Comparison of ENCODE assay signal across 22 cellular contexts in the genomic region with DNA sequence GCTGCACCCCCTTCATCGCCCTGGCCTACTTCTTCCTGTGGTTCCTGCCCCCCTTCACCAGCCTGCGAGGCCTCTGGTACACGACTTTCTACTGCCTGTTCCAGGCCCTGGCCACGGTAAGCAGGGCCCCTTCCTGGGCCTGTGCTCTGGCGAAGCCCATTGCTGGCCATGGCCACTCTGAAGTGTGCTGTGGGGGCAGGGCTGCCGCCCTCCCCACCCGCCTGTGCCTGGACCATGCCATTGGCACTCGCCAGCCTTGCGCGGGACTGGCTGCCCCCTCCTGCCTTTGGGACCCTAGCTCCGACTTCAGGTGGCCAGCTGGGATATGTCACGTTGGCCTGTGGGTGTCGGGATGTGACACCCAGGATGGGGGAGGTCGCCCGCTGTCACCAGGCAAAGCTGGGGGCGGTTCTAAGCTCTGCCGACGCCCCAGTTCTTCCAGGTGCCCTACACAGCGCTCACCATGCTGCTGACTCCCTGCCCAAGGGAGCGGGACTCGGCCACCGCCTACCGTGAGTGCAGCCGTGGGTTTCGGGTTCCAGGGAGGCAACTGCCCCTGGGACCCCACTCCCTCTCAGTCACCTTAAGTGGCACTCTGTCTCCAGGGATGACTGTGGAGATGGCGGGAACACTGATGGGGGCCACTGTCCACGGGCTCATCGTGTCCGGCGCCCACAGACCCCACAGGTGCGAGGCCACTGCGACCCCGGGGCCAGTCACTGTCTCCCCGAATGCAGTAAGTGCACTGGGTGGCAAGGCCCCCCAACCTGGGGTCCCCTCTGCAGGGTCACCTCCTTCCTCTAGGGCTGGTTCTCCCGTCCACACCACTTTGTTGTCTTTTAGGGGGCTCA. TPM values are rescaled to one million over a fixed set of nuclear protein-coding genes. Genes with fewer than 3 reads are reported as not detected.
DNase-seq lines count a peak whose midpoint lies in the region; ATAC-seq, FAIRE-seq and TF ChIP-seq lines count a peak whose summit lies in the region.
"Had no signal": no experiment of that assay in that cellular context is flagged by ENCODE, and none has a peak within 500 bp of the region (broad histone marks: within the 10 kb centered on the region; RNA-seq: fewer than 3 reads in every experiment).

No MANE protein-coding gene starts in this region.

- H3K9me1 ChIP-seq in K562 (ENCODE audit: control insufficient read depth, insufficient read depth, low read length), result no peaks in the 10 kb centered on the region

- no peak overlapping the region for H3K9ac ChIP-seq in mammary epithelial cell (ENCODE audit: insufficient read depth, low read length)
- peak overlapping the region in 1 of 2 experiments; percentile 82; a peak in 3 of 4 replicates for H3K9ac ChIP-seq in K562 (ENCODE audit: insufficient read depth in 1 of 2, low read depth in 2 of 2, low read length in 2 of 2)

- H3K36me3 ChIP-seq in mammary epithelial cell (ENCODE audit: insufficient read depth, low read length), result no peaks in the 10 kb centered on the region
- H3K36me3 ChIP-seq in K562 (ENCODE audit: control insufficient read depth, insufficient read depth, low read length), result peaks cover 20% of the 10 kb centered on the region
- H3K36me3 ChIP-seq in mesodermal cell (ENCODE audit: control insufficient read depth, insufficient read depth, low read length), result no peaks in the 10 kb centered on the region
- no peaks in the 10 kb centered on the region for H3K36me3 ChIP-seq in ovary
- peaks cover 0 to under 1% (median under 1%) of the 10 kb centered on the region in 4 donors for H3K36me3 ChIP-seq in esophagus muscularis mucosa

- H3K4me3 ChIP-seq in mammary epithelial cell (replicated peaks in 1 of 3; ENCODE audit: insufficient read depth in 1 of 3, low read depth in 2 of 3, low read length in 3 of 3) (no peak overlapping the region), K562 (no peak overlapping the region), mesodermal cell (ENCODE audit: extremely low read depth, insufficient read depth, low read length, poor library complexity, severe bottlenecking) (no peak overlapping the region), ovary (no peak overlapping the region), esophagus muscularis mucosa (no peak overlapping the region)

- dilution Hi-C loops in mammary epithelial cell (cut with HindIII; ENCODE audit: low sequenced_read_pairs), result no loop called here

- no peak overlapping the region for H3K27ac ChIP-seq in mammary epithelial cell (ENCODE audit: insufficient read depth, low read depth, low read length)
- H3K27ac ChIP-seq in K562 (ENCODE audit: extremely low read depth, low read depth, low read length), result no peak overlapping the region
- H3K27ac ChIP-seq in mesodermal cell (ENCODE audit: low read depth, low read length, severe bottlenecking), result peak overlapping the region; percentile 81
- no peak overlapping the region for H3K27ac ChIP-seq in ovary
- no peak overlapping the region for H3K27ac ChIP-seq in esophagus muscularis mucosa (replicated peaks in 1 of 4)

- peaks cover 34% of the 10 kb centered on the region for H3K4me1 ChIP-seq in mammary epithelial cell (ENCODE audit: insufficient read depth, low read length)
- H3K4me1 ChIP-seq in K562 (replicated peaks in 1 of 2; ENCODE audit: control insufficient read depth in 2 of 2, insufficient read depth in 2 of 2, low read length in 2 of 2), result peaks cover 23 to 45% of the 10 kb centered on the region in 2 experiments
- H3K4me1 ChIP-seq in mesodermal cell (ENCODE audit: control insufficient read depth, insufficient read depth, low read length, poor library complexity, severe bottlenecking), result peaks cover 38% of the 10 kb centered on the region
- no peaks in the 10 kb centered on the region for H3K4me1 ChIP-seq in ovary (ENCODE audit: insufficient read depth)
- no peaks in the 10 kb centered on the region for H3K4me1 ChIP-seq in esophagus muscularis mucosa

- H3K4me2 ChIP-seq in mammary epithelial cell (ENCODE audit: insufficient read depth, low read depth, low read length) (no peak overlapping the region), K562 (ENCODE audit: insufficient read depth, low read length) (no peak overlapping the region)

- H3K9me3 ChIP-seq in mammary epithelial cell (replicated peaks; ENCODE audit: insufficient read depth, low read length) (no peaks in the 10 kb centered on the region), K562 (replicated peaks; ENCODE audit: control insufficient read depth, insufficient read depth, low read depth, low read length) (no peaks in the 10 kb centered on the region), mesodermal cell (ENCODE audit: control insufficient read depth, low read length) (no peaks in the 10 kb centered on the region), ovary (no peaks in the 10 kb centered on the region), esophagus muscularis mucosa (no peaks in the 10 kb centered on the region)

- TF ChIP-seq CTCF in MCF 10A (IDR thresholded peaks at IDR 0.05; ENCODE audit: unreplicated experiment), result no peak
- no peak for TF ChIP-seq CTCF in mammary epithelial cell (conservative IDR thresholded peaks at IDR 0.05 in 1 of 2, IDR thresholded peaks at IDR 0.05 in 1 of 2; ENCODE audit: extremely low read depth in 1 of 2, insufficient read depth in 1 of 2, low read depth in 1 of 2, low read length in 2 of 2)
- no peak for TF ChIP-seq CTCF in K562 (IDR thresholded peaks at IDR 0.05 in 2 of 3, conservative IDR thresholded peaks at IDR 0.05 in 1 of 3; ENCODE audit: insufficient read depth in 2 of 3, low read depth in 1 of 3, low read length in 3 of 3)
- TF ChIP-seq CTCF in ovary (IDR thresholded peaks at IDR 0.05), result no peak
- no peak for TF ChIP-seq CTCF in GM10266 (IDR thresholded peaks at IDR 0.05; ENCODE audit: control insufficient read depth, insufficient read depth, low read depth, missing control alignments)
- TF ChIP-seq CTCF in esophagus muscularis mucosa (IDR thresholded peaks at IDR 0.05), result no peak

- FAIRE-seq in K562 (lab: Jason Lieb, UNC), result no peak
- FAIRE-seq: GM12891, GM18507 had no signal

- POLR2A ChIA-PET in MCF 10A (lab: Yijun Ruan, JAX), result no interaction called here
- POLR2A ChIA-PET in K562 (lab: Yijun Ruan, JAX), result interaction anchor here (0.7 kb wide), 1 partner anchor 22 kb away, joined by 4 read pairs; no protein-coding TSS in a partner anchor

- TF ChIP-seq RAD21 in K562 (CRISPR knock-in tag; conservative IDR thresholded peaks at IDR 0.05 in 1 of 2, IDR thresholded peaks at IDR 0.05 in 1 of 2), result no peak

- H4K20me1 ChIP-seq in mammary epithelial cell (ENCODE audit: insufficient read depth, low read length) (no peaks in the 10 kb centered on the region), K562 (replicated peaks; ENCODE audit: control insufficient read depth, insufficient read depth, low read length) (peaks cover 6% of the 10 kb centered on the region)

- ATAC-seq in K562, result no peak
- no peak for ATAC-seq in GM18861 (IDR thresholded peaks at IDR 0.05; ENCODE audit: unreplicated experiment)

- DNase-seq in MCF 10A (ENCODE audit: unreplicated experiment) (no peak), mammary epithelial cell (no peak), K562 (ENCODE audit: extremely low read depth in 1 of 4, low spot score in 3 of 4) (no peak), ovary (no peak), GM10266 (ENCODE audit: extremely low spot score) (no peak), esophagus muscularis mucosa (ENCODE audit: extremely low spot score) (no peak)
- DNase-seq: 8988T; Calu3; CD4-positive, alpha-beta memory T cell; DMS53; H9; NCI-H1417 treated with DMSO at 0.1 percent for 48 hours; NCI-H187 treated with DMSO at 0.1 percent for 48 hours; NCI-H2227 treated with DMSO at 0.1 percent for 48 hours; NCI-H524; NCI-H82 had no signal

- TF ChIP-seq EP300 in K562 (IDR thresholded peaks at IDR 0.05; ENCODE audit: low read length) (no peak), ovary (IDR thresholded peaks at IDR 0.05) (no peak), esophagus muscularis mucosa (IDR thresholded peaks at IDR 0.05) (no peak)

- no TSS peak for BruUV-seq in MCF 10A (replicated peaks; lab: Mats Ljungman, UMichigan)
- no TSS peak for BruUV-seq in mammary epithelial cell (replicated peaks; lab: Mats Ljungman, UMichigan)
- BruUV-seq in K562 (replicated peaks; lab: Mats Ljungman, UMichigan), result no TSS peak

- H3K4me1 Mint-ChIP-seq in MCF 10A (ENCODE audit: insufficient read depth, unreplicated experiment), result peaks cover 21% of the 10 kb centered on the region
- H3K4me1 Mint-ChIP-seq: CD4-positive, alpha-beta memory T cell had no signal

- no peak for TF ChIP-seq POLR2A in K562 (conservative IDR thresholded peaks at IDR 0.05)
- no peak for TF ChIP-seq POLR2A in ovary (IDR thresholded peaks at IDR 0.05)
- no peak for TF ChIP-seq POLR2A in esophagus muscularis mucosa (IDR thresholded peaks at IDR 0.05; ENCODE audit: low read depth)

- in situ Hi-C loops in mammary epithelial cell (cut with MboI; ENCODE audit: low sequenced_read_pairs in 2 of 2), result no loop called here
- in situ Hi-C loops in K562 (cut with MboI), result no loop called here

- peak overlapping the region; percentile 81 for H3K27ac Mint-ChIP-seq in MCF 10A (ENCODE audit: low read depth, unreplicated experiment)
- H3K27ac Mint-ChIP-seq: CD4-positive, alpha-beta memory T cell had no signal

- no peak overlapping the region for H3K4me3 Mint-ChIP-seq in MCF 10A (ENCODE audit: unreplicated experiment)
- H3K4me3 Mint-ChIP-seq: CD4-positive, alpha-beta memory T cell; H9 had no signal

- intact Hi-C loops in MCF 10A (cut with micrococcal nuclease), result no loop called here
- intact Hi-C loops in mammary epithelial cell (cut with micrococcal nuclease), result no loop called here
- intact Hi-C loops in K562 (cut with micrococcal nuclease), result loop anchor here (10.0 kb wide), 1 partner anchor 192 kb away; no protein-coding TSS in a partner anchor
- intact Hi-C loops in ovary (cut with DNase I), result no loop called here
- intact Hi-C loops in esophagus muscularis mucosa (cut with DNase I), result no loop called here

- no peaks in the 10 kb centered on the region for H3K79me2 ChIP-seq in mammary epithelial cell (ENCODE audit: insufficient read depth, low read length)
- peaks cover 19% of the 10 kb centered on the region for H3K79me2 ChIP-seq in K562 (ENCODE audit: control insufficient read depth, insufficient read depth, low read length)

- no peaks in the 10 kb centered on the region for H3K9me3 Mint-ChIP-seq in MCF 10A (ENCODE audit: unreplicated experiment)
- H3K9me3 Mint-ChIP-seq: CD4-positive, alpha-beta memory T cell; H9 had no signal

- no peaks in the 10 kb centered on the region for H3K27me3 ChIP-seq in mammary epithelial cell (ENCODE audit: insufficient read depth, low read length)
- no peaks in the 10 kb centered on the region for H3K27me3 ChIP-seq in K562 (ENCODE audit: control insufficient read depth in 2 of 2, insufficient read depth in 2 of 2, low read length in 2 of 2)
- H3K27me3 ChIP-seq in ovary, result no peaks in the 10 kb centered on the region
- H3K27me3 ChIP-seq in esophagus muscularis mucosa, result peaks cover 0 to 8% (median 0%) of the 10 kb centered on the region in 4 donors

- no peaks in the 10 kb centered on the region for H3K36me3 Mint-ChIP-seq in MCF 10A (ENCODE audit: insufficient read depth, unreplicated experiment)

- WGBS in mammary epithelial cell (ENCODE audit: low coverage, missing lambda C conversion rate), result 95% methylated on average over 19 of the region's 35 CpGs
- WGBS in K562 (ENCODE audit: insufficient coverage, low coverage, missing lambda C conversion rate), result 91% methylated on average over 34 of the region's 35 CpGs
- 92 to 96% methylated on average over 25 to 32 of the region's 35 CpGs for WGBS in mesodermal cell (ENCODE audit: insufficient coverage in 2 of 2), 2 experiments
- 91 to 93% (median 92%) methylated on average over 31 to 35 of the region's 35 CpGs for WGBS in ovary, 3 donors
- 87% methylated on average over 16 of the region's 35 CpGs for WGBS in esophagus muscularis mucosa

- H2AFZ ChIP-seq in mammary epithelial cell (ENCODE audit: low read depth, low read length) (no peak overlapping the region), K562 (ENCODE audit: low read depth, low read length) (no peak overlapping the region)

- CTCF ChIA-PET in MCF 10A (lab: Yijun Ruan, JAX), result interaction anchor here (0.5 kb wide), 1 partner anchor 1353 kb away, joined by 3 read pairs; no protein-coding TSS in a partner anchor
- CTCF ChIA-PET in mammary epithelial cell (lab: Charles Lee; ENCODE audit: low non-redundant PET), result no interaction called here
- CTCF ChIA-PET in K562 (lab: Yijun Ruan, JAX; ENCODE audit: low intra/inter-chr PET ratio), result no interaction called here

- no peaks in the 10 kb centered on the region for H3K27me3 Mint-ChIP-seq in MCF 10A (ENCODE audit: insufficient read depth, unreplicated experiment)

RNA-seq across cellular contexts. Expression of a gene that starts 7.2 kb away (rescaled TPM):
- 0.26 TPM in 1 of 2 replicates, not detected in the other for total RNA-seq in MCF 10A (2022)
- under 1 TPM in 1 of 2 donors, not detected in 1; under 0.01 TPM for total RNA-seq in mammary epithelial cell
- polyA plus RNA-seq in mammary epithelial cell, result not detected
- polyA minus RNA-seq in mammary epithelial cell, result not detected
- 9.6 and 15.1 TPM in 2 replicates for total RNA-seq in K562 (2011; cell fraction: chromatin; rRNA removed; ENCODE audit: low replicate concordance)
- total RNA-seq in K562 (2011; cell fraction: nucleolus; rRNA removed), result 9.7 and 11.7 TPM in 2 replicates
- 8.9 and 13.0 TPM in 2 replicates for total RNA-seq in K562 (2011; cell fraction: nucleoplasm; rRNA removed)
- 5.5 and 9.1 TPM in 2 replicates for total RNA-seq in K562 (2014; rRNA removed)
- total RNA-seq in K562 (2014; rRNA removed; fragmentation: Illumina TruSeq; extraction: Trizol), result 5.2 and 6.8 TPM in 2 replicates
- total RNA-seq in K562 (2015; rRNA removed; fragmentation: Illumina TruSeq; extraction: Trizol), result 7.2 and 8.0 TPM in 2 replicates
- 10.4 and 10.9 TPM in 2 replicates for total RNA-seq in K562 (2021)
- polyA plus RNA-seq in K562 (2011; rRNA removed), result 6.8 and 8.0 TPM in 2 replicates
- 4.5 and 9.0 TPM in 2 replicates for polyA plus RNA-seq in K562 (2011; cell fraction: cytosol; rRNA removed)
- polyA plus RNA-seq in K562 (2011; cell fraction: nucleus; rRNA removed), result 10.2 and 25.4 TPM in 2 replicates
- polyA plus RNA-seq in K562 (2012), result 9.0 and 11.1 TPM in 2 replicates
- polyA plus RNA-seq in K562 (2014; fragmentation: Illumina TruSeq; extraction: Trizol), result 10.5 and 10.7 TPM in 2 replicates
- 1 to 10 TPM; 2.6 to 3.6 TPM for polyA plus RNA-seq in K562 (2014; fragmentation: Nextera tagmentation; extraction: Ambion mirVana)
- 8.4 and 9.9 TPM in 2 replicates for polyA plus RNA-seq in K562 (2014; rRNA removed)
- polyA minus RNA-seq in K562 (2011; rRNA and poly(A)+ RNA removed), result 2.2 and 3.3 TPM in 2 replicates
- 3.4 and 4.2 TPM in 2 replicates for polyA minus RNA-seq in K562 (2011; cell fraction: cytosol; rRNA and poly(A)+ RNA removed)
- 4.2 and 8.2 TPM in 2 replicates for polyA minus RNA-seq in K562 (2011; cell fraction: nucleus; rRNA and poly(A)+ RNA removed)
- polyA plus RNA-seq in mesodermal cell (2013, experiment 1 of 2), result 1.1 TPM
- 0.81 TPM for polyA plus RNA-seq in mesodermal cell (2013, experiment 2 of 2)
- under 1 TPM in 3 of 7 donors, not detected in 4; 0.07 to 0.47 (median 0.15) TPM for total RNA-seq in ovary
- polyA plus RNA-seq in ovary, result under 1 TPM in 1 of 2 donors, not detected in 1; 0.02 TPM
- total RNA-seq in esophagus muscularis mucosa, result under 1 TPM in 1 of 4 donors, not detected in 3; 0.33 TPM
- total RNA-seq: Calu3; CD4-positive, alpha-beta memory T cell; M059J; SK-MEL-5 had no signal
- polyA plus RNA-seq: CD4-positive, alpha-beta memory T cell had no signal

RNA-seq across cellular contexts. Expression of a gene that starts 30.1 kb away (rescaled TPM):
- total RNA-seq in MCF 10A (2022) (9.0 and 11.2 TPM in 2 replicates), mammary epithelial cell (10 to 100 TPM in 1 of 2 donors, 1 to 10 TPM in 1; 9.0 to 10.1 TPM), K562 (2014; rRNA removed) (10.1 and 13.2 TPM in 2 replicates), K562 (2014; rRNA removed; fragmentation: Illumina TruSeq; extraction: Trizol) (21.8 and 23.0 TPM in 2 replicates), K562 (2015; rRNA removed; fragmentation: Illumina TruSeq; extraction: Trizol) (20.0 and 20.8 TPM in 2 replicates), K562 (2021) (30.4 and 31.0 TPM in 2 replicates), ovary (10 to 100 TPM in 5 of 7 donors, 1 to 10 TPM in 2; 3.8 to 16.0 (median 12.1) TPM), esophagus muscularis mucosa (1 to 10 TPM; 4.5 to 9.1 (median 6.2) TPM)
- polyA plus RNA-seq in mammary epithelial cell (10.2 TPM), K562 (2011; rRNA removed) (36.2 and 41.4 TPM in 2 replicates), K562 (2014; fragmentation: Illumina TruSeq; extraction: Trizol) (18.9 and 24.9 TPM in 2 replicates), K562 (2014; fragmentation: Nextera tagmentation; extraction: Ambion mirVana) (10 to 100 TPM; 11.9 to 25.1 TPM), K562 (2014; rRNA removed) (14.2 and 16.2 TPM in 2 replicates), ovary (1 to 10 TPM; 4.0 to 6.7 TPM)
- 16.4 TPM for polyA minus RNA-seq in mammary epithelial cell
- total RNA-seq in K562 (2011; cell fraction: chromatin; rRNA removed; ENCODE audit: low replicate concordance), result 40.6 and 41.2 TPM in 2 replicates
- 18.8 and 21.0 TPM in 2 replicates for total RNA-seq in K562 (2011; cell fraction: nucleolus; rRNA removed)
- 22.8 and 23.7 TPM in 2 replicates for total RNA-seq in K562 (2011; cell fraction: nucleoplasm; rRNA removed)
- polyA plus RNA-seq in K562 (2011; cell fraction: cytosol; rRNA removed), result 18.2 and 21.5 TPM in 2 replicates
- 35.7 and 40.6 TPM in 2 replicates for polyA plus RNA-seq in K562 (2011; cell fraction: nucleus; rRNA removed)
- polyA plus RNA-seq in K562 (2012), result 8.0 and 12.1 TPM in 2 replicates
- 51.8 and 69.9 TPM in 2 replicates for polyA minus RNA-seq in K562 (2011; rRNA and poly(A)+ RNA removed)
- polyA minus RNA-seq in K562 (2011; cell fraction: cytosol; rRNA and poly(A)+ RNA removed), result 7.6 and 12.2 TPM in 2 replicates
- polyA minus RNA-seq in K562 (2011; cell fraction: nucleus; rRNA and poly(A)+ RNA removed), result 10.0 and 11.9 TPM in 2 replicates
- 10.3 TPM for polyA plus RNA-seq in mesodermal cell (2013, experiment 1 of 2)
- 9.7 TPM for polyA plus RNA-seq in mesodermal cell (2013, experiment 2 of 2)

RNA-seq across cellular contexts. Expression of a gene that starts 32.5 kb away (rescaled TPM):
- total RNA-seq in MCF 10A (2022) (1.7 and 1.8 TPM in 2 replicates), mammary epithelial cell (10 to 100 TPM; 15.3 to 20.9 TPM), K562 (2014; rRNA removed) (1.6 and 2.0 TPM in 2 replicates), K562 (2014; rRNA removed; fragmentation: Illumina TruSeq; extraction: Trizol) (2.4 and 2.8 TPM in 2 replicates), K562 (2015; rRNA removed; fragmentation: Illumina TruSeq; extraction: Trizol) (1.3 and 1.6 TPM in 2 replicates), K562 (2021) (1.6 and 2.4 TPM in 2 replicates), ovary (10 to 100 TPM in 1 of 7 donors, 1 to 10 TPM in 6; 3.9 to 11.0 (median 5.7) TPM), esophagus muscularis mucosa (10 to 100 TPM in 1 of 4 donors, 1 to 10 TPM in 3; 5.0 to 11.2 (median 6.2) TPM)
- polyA plus RNA-seq in mammary epithelial cell (45.1 TPM), K562 (2011; rRNA removed) (9.4 and 14.1 TPM in 2 replicates), K562 (2014; fragmentation: Illumina TruSeq; extraction: Trizol) (2.8 and 2.9 TPM in 2 replicates), K562 (2014; fragmentation: Nextera tagmentation; extraction: Ambion mirVana) (1 to 10 TPM in 1 of 2 experiments, under 1 TPM in 1; 0.58 to 1.2 TPM), K562 (2014; rRNA removed) (2.3 and 3.7 TPM in 2 replicates), ovary (1 to 10 TPM; 4.7 to 8.0 TPM)
- polyA minus RNA-seq in mammary epithelial cell, result 25.6 TPM
- 4.5 and 7.5 TPM in 2 replicates for total RNA-seq in K562 (2011; cell fraction: chromatin; rRNA removed; ENCODE audit: low replicate concordance)
- total RNA-seq in K562 (2011; cell fraction: nucleolus; rRNA removed), result 2.4 and 2.7 TPM in 2 replicates
- 3.9 and 7.7 TPM in 2 replicates for total RNA-seq in K562 (2011; cell fraction: nucleoplasm; rRNA removed)
- 10.5 and 10.6 TPM in 2 replicates for polyA plus RNA-seq in K562 (2011; cell fraction: cytosol; rRNA removed)
- polyA plus RNA-seq in K562 (2011; cell fraction: nucleus; rRNA removed), result 10.7 and 14.9 TPM in 2 replicates
- 2.8 and 3.7 TPM in 2 replicates for polyA plus RNA-seq in K562 (2012)
- polyA minus RNA-seq in K562 (2011; rRNA and poly(A)+ RNA removed), result 4.1 and 7.1 TPM in 2 replicates
- 2.2 TPM in 1 of 2 replicates, not detected in the other for polyA minus RNA-seq in K562 (2011; cell fraction: cytosol; rRNA and poly(A)+ RNA removed)
- 0.81 and 1.9 TPM in 2 replicates for polyA minus RNA-seq in K562 (2011; cell fraction: nucleus; rRNA and poly(A)+ RNA removed)
- polyA plus RNA-seq in mesodermal cell (2013, experiment 1 of 2), result 43.1 TPM
- polyA plus RNA-seq in mesodermal cell (2013, experiment 2 of 2), result 40.1 TPM

RNA-seq across cellular contexts. Expression of a gene that starts 59.0 kb away (rescaled TPM):
- total RNA-seq in MCF 10A (2022), result 141 and 180 TPM in 2 replicates
- 100 to 1,000 TPM; 101 to 106 TPM for total RNA-seq in mammary epithelial cell
- polyA plus RNA-seq in mammary epithelial cell, result 156 TPM
- polyA minus RNA-seq in mammary epithelial cell, result 37.1 TPM
- total RNA-seq in K562 (2011; cell fraction: chromatin; rRNA removed; ENCODE audit: low replicate concordance), result 28.6 and 46.5 TPM in 2 replicates
- total RNA-seq in K562 (2011; cell fraction: nucleolus; rRNA removed), result 30.5 and 30.9 TPM in 2 replicates
- 44.7 and 47.3 TPM in 2 replicates for total RNA-seq in K562 (2011; cell fraction: nucleoplasm; rRNA removed)
- 170 and 188 TPM in 2 replicates for total RNA-seq in K562 (2014; rRNA removed)
- 290 and 295 TPM in 2 replicates for total RNA-seq in K562 (2014; rRNA removed; fragmentation: Illumina TruSeq; extraction: Trizol)
- 257 and 279 TPM in 2 replicates for total RNA-seq in K562 (2015; rRNA removed; fragmentation: Illumina TruSeq; extraction: Trizol)
- total RNA-seq in K562 (2021), result 146 and 167 TPM in 2 replicates
- polyA plus RNA-seq in K562 (2011; rRNA removed), result 341 and 473 TPM in 2 replicates
- polyA plus RNA-seq in K562 (2011; cell fraction: cytosol; rRNA removed), result 135 and 247 TPM in 2 replicates
- 53.9 and 109 TPM in 2 replicates for polyA plus RNA-seq in K562 (2011; cell fraction: nucleus; rRNA removed)
- 183 and 224 TPM in 2 replicates for polyA plus RNA-seq in K562 (2012)
- polyA plus RNA-seq in K562 (2014; fragmentation: Illumina TruSeq; extraction: Trizol), result 255 and 293 TPM in 2 replicates
- 100 to 1,000 TPM; 535 to 591 TPM for polyA plus RNA-seq in K562 (2014; fragmentation: Nextera tagmentation; extraction: Ambion mirVana)
- polyA plus RNA-seq in K562 (2014; rRNA removed), result 378 and 407 TPM in 2 replicates
- polyA minus RNA-seq in K562 (2011; rRNA and poly(A)+ RNA removed), result 126 and 127 TPM in 2 replicates
- polyA minus RNA-seq in K562 (2011; cell fraction: cytosol; rRNA and poly(A)+ RNA removed), result 48.7 and 49.1 TPM in 2 replicates
- polyA minus RNA-seq in K562 (2011; cell fraction: nucleus; rRNA and poly(A)+ RNA removed), result 17.1 and 27.1 TPM in 2 replicates
- polyA plus RNA-seq in mesodermal cell (2013, experiment 1 of 2), result 165 TPM
- polyA plus RNA-seq in mesodermal cell (2013, experiment 2 of 2), result 179 TPM
- 100 to 1,000 TPM in 2 of 7 donors, 10 to 100 TPM in 5; 60.6 to 145 (median 76.8) TPM for total RNA-seq in ovary
- 100 to 1,000 TPM; 115 to 120 TPM for polyA plus RNA-seq in ovary
- 100 to 1,000 TPM in 3 of 4 donors, 10 to 100 TPM in 1; 86.9 to 121 (median 113) TPM for total RNA-seq in esophagus muscularis mucosa
